Comparison of ENCODE assay signal across 13 cellular contexts in the genomic region with DNA sequence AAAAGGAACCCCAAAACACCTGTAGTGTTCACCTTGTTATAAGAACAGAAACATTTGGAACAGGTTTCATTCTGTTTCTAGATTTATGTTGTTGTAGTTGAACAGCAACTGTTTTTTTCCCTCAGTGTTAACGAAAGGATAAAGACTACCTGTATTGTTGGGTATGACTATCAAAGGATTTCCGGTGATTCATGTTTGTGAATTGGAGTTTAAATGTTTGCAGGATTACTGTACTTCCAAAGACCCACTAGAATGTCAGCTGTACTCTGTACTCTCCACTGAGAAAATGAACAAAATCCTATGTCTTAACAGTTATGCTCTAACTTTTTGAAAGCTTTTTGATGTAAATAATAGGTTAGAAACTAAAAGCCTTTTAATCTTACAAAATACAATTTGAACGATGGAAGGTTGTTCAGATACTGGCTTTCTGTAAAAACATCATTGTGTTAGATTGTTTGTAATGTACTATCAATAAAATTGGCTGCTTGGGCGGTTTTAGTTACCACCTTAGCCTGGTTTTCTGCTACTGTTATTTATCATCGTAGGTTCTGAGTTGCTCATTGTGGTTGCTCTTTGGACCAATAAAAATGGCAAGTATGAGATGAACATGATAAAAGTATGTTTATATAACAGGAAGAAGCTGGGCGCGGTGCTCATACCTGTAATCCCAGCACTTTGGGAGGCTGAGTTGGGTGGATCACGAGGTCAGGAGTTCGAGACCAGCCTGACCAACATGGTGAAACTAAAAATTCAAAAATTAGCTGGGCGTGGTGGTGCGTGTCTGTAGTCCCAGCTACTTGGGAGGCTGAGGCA. TPM values are rescaled to one million over a fixed set of nuclear protein-coding genes. Genes with fewer than 3 reads are reported as not detected.
A peak's percentile ranks its signal among the peaks of the same experiment; 100 is the strongest.
DNase-seq lines count a peak whose midpoint lies in the region; ATAC-seq, FAIRE-seq and TF ChIP-seq lines count a peak whose summit lies in the region.
"Had no signal": no experiment of that assay in that cellular context is flagged by ENCODE, and none has a peak within 500 bp of the region (broad histone marks: within the 10 kb centered on the region; RNA-seq: fewer than 3 reads in every experiment).

No MANE protein-coding gene starts in this region.

- no peaks in the 10 kb centered on the region for H3K9me3 ChIP-seq in osteoblast (ENCODE audit: low read depth, low read length)
- H3K9me3 ChIP-seq: uterus had no signal

- in situ Hi-C loops in astrocyte of the spinal cord (cut with HindIII; ENCODE audit: low sequenced_read_pairs) = no loop called here

- H3K4me3 ChIP-seq in astrocyte of the spinal cord (ENCODE audit: low read depth, low read length) (no peak overlapping the region), osteoblast (ENCODE audit: insufficient read depth, low read length) (no peak overlapping the region)
- H3K4me3 ChIP-seq: uterus had no signal

- no peaks in the 10 kb centered on the region for H3K27me3 Mint-ChIP-seq in activated CD8-positive, alpha-beta memory T cell treated with anti-CD3 and anti-CD28 coated beads, Interleukin-2, amount 10 ng/mL, durations not matched to agents 7 days and 5 days

- TF ChIP-seq CTCF in astrocyte of the spinal cord (IDR thresholded peaks at IDR 0.05; ENCODE audit: low read depth, low read length) = no peak
- TF ChIP-seq CTCF in osteoblast (IDR thresholded peaks at IDR 0.05; ENCODE audit: extremely low read depth, low read depth, low read length) = no peak

- no peaks in the 10 kb centered on the region for H3K27me3 ChIP-seq in osteoblast (ENCODE audit: insufficient read depth, low read length)
- H3K27me3 ChIP-seq: uterus had no signal

- no peak for ATAC-seq in activated CD8-positive, alpha-beta memory T cell treated with anti-CD3 and anti-CD28 coated beads, Interleukin-2, amount 10 ng/mL, durations not matched to agents 7 days and 5 days
- ATAC-seq in GM18858 (IDR thresholded peaks at IDR 0.05; ENCODE audit: unreplicated experiment) (no peak), GM21576 (IDR thresholded peaks at IDR 0.05; ENCODE audit: unreplicated experiment) (no peak)

- DNase-seq in activated CD8-positive, alpha-beta memory T cell treated with anti-CD3 and anti-CD28 coated beads, Interleukin-2, amount 10 ng/mL, durations not matched to agents 7 days and 5 days = no peak
- DNase-seq in activated CD8-positive, alpha-beta memory T cell treated with anti-CD3 and anti-CD28 coated beads, Interleukin-2, amount 50 U/mL, for 4 hours = no peak
- DNase-seq in M059J (ENCODE audit: low read depth) (peak; percentile 92), astrocyte of the spinal cord (ENCODE audit: low read depth, low spot score) (peak; percentile 80), osteoblast (ENCODE audit: insufficient read length, low spot score, missing footprints) (peak; percentile 18), frontal cortex (ENCODE audit: low spot score in 2 of 2) (no peak)
- DNase-seq: head of caudate nucleus; NCI-H2227 treated with DMSO at 0.1 percent for 48 hours; stimulated activated CD4-positive, alpha-beta T cell treated with anti-CD3 and anti-CD28 coated beads, Interleukin-4, amount 100 ng/mL, for 4 hours; uterus had no signal

- peaks cover 64% of the 10 kb centered on the region for H3K4me1 Mint-ChIP-seq in activated CD8-positive, alpha-beta memory T cell treated with anti-CD3 and anti-CD28 coated beads, Interleukin-2, amount 10 ng/mL, durations not matched to agents 7 days and 5 days

- H3K4me1 ChIP-seq in osteoblast (ENCODE audit: insufficient read depth, low read length) = peaks cover 10% of the 10 kb centered on the region
- H3K4me1 ChIP-seq: uterus had no signal

- H3K79me2 ChIP-seq in osteoblast (ENCODE audit: insufficient read depth, low read length) = no peaks in the 10 kb centered on the region

- no peak for FAIRE-seq in frontal cortex (lab: Jason Lieb, UNC)
- FAIRE-seq: GM18507 had no signal

- H3K36me3 ChIP-seq in osteoblast (ENCODE audit: insufficient read depth, low read length) = peaks cover 8% of the 10 kb centered on the region
- H3K36me3 ChIP-seq: uterus had no signal

- CTCF ChIA-PET in activated CD8-positive, alpha-beta memory T cell treated with anti-CD3 and anti-CD28 coated beads, Interleukin-2, amount 10 ng/mL, durations not matched to agents 7 days and 5 days (lab: Charles Lee) = interaction anchor here (0.7 to 1.1 kb wide), 4 partner anchors 24 to 1487 kb away, joined by 3 to 4 read pairs (median 3); no protein-coding TSS in a partner anchor

- H3K27ac Mint-ChIP-seq in activated CD8-positive, alpha-beta memory T cell treated with anti-CD3 and anti-CD28 coated beads, Interleukin-2, amount 10 ng/mL, durations not matched to agents 7 days and 5 days = peak overlapping the region; percentile 31

- peaks cover 56% of the 10 kb centered on the region for H3K36me3 Mint-ChIP-seq in activated CD8-positive, alpha-beta memory T cell treated with anti-CD3 and anti-CD28 coated beads, Interleukin-2, amount 10 ng/mL, durations not matched to agents 7 days and 5 days

- no peaks in the 10 kb centered on the region for H3K9me3 Mint-ChIP-seq in activated CD8-positive, alpha-beta memory T cell treated with anti-CD3 and anti-CD28 coated beads, Interleukin-2, amount 10 ng/mL, durations not matched to agents 7 days and 5 days (ENCODE audit: low read depth)

- peak overlapping the region; percentile 34 for H3K27ac ChIP-seq in osteoblast (ENCODE audit: low read depth, low read length)
- H3K27ac ChIP-seq: uterus had no signal

- no peak overlapping the region for H3K4me3 Mint-ChIP-seq in activated CD8-positive, alpha-beta memory T cell treated with anti-CD3 and anti-CD28 coated beads, Interleukin-2, amount 10 ng/mL, durations not matched to agents 7 days and 5 days

- no peaks in the 10 kb centered on the region for H4K20me1 ChIP-seq in osteoblast (ENCODE audit: insufficient read depth, low read length)

- H2AFZ ChIP-seq in osteoblast (ENCODE audit: low read length) = no peak overlapping the region

- H3K4me2 ChIP-seq in osteoblast (ENCODE audit: insufficient read depth, low read length) = peak overlapping the region; percentile 24

RNA-seq across cellular contexts. Expression of gene DCP2, which starts 44.1 kb away (rescaled TPM):
- total RNA-seq in activated CD8-positive, alpha-beta memory T cell treated with anti-CD3 and anti-CD28 coated beads, Interleukin-2, amount 10 ng/mL, durations not matched to agents 7 days and 5 days = 100 to 1,000 TPM in 1 of 2 experiments, 10 to 100 TPM in 1; 90.4 to 108 TPM
- total RNA-seq in M059J (2014; rRNA removed; shearing (Covaris generic)) = 16.8 and 27.8 TPM in 2 replicates
- total RNA-seq in osteoblast = 27.9 and 31.5 TPM in 2 replicates
- total RNA-seq in frontal cortex = 118 TPM

Comparison
In these comparisons a context has a peak if more than half of its experiments do, and no peak if none do; other contexts are left out.
1. DNase-seq: peak in M059J (single experiment), astrocyte of the spinal cord (single experiment) and osteoblast (single experiment); none in activated CD8-positive, alpha-beta memory T cell treated with anti-CD3 and anti-CD28 coated beads, Interleukin-2, amount 10 ng/mL, durations not matched to agents 7 days and 5 days (single experiment), activated CD8-positive, alpha-beta memory T cell treated with anti-CD3 and anti-CD28 coated beads, Interleukin-2, amount 50 U/mL, for 4 hours (single experiment) and frontal cortex (0 of 2).